1 cellular context compared by ENCODE assay signal in the genomic region with DNA sequence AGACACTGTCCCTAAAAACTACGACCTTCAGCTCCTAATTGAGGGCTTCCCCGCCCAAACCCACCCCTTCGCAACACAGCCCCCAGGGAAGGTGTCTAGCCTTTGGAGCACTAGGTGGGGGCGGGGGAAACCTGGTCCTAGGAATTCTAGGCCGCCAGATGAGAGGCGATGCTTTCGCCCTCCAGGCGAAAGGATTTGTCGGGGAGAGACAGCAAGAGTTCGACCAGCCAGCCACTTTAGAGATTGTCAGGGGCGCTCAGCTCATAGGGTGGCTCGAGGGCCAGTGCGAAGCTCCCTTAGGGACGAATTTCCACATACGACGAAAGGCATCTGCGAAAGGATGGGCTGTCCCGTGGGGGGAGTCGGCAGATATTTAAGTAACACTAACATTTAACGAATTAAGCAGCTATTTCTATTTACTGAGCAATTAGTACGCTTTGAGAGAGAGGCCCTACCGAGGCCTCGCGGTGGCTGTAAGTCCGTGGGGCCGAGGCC.
A peak's percentile ranks its signal among the peaks of the same experiment; 100 is the strongest.
TF ChIP-seq lines count a peak whose summit lies in the region.

No MANE protein-coding gene starts in this region.

TF ChIP-seq in HepG2, 621 proteins besides CTCF, POLR2A, EP300 and RAD21 (continues in another document):
- TF ChIP-seq CBFB (CRISPR knock-in tag; IDR thresholded peaks at IDR 0.05) (no peak), ZNF138 (CRISPR knock-in tag; IDR thresholded peaks at IDR 0.05; ENCODE audit: low read depth) (no peak), SRSF9 (IDR thresholded peaks at IDR 0.05; ENCODE audit: borderline replicate concordance, insufficient read depth, low read depth, low read length, poor library complexity, severe bottlenecking) (no peak), CBX2 (IDR thresholded peaks at IDR 0.05; ENCODE audit: low read depth, low read length) (no peak), CBX2 (CRISPR knock-in tag; IDR thresholded peaks at IDR 0.05; ENCODE audit: low read depth) (0 out of 2 replicates have a peak, but pooled peaks have one; percentile 32), ZNF660 (CRISPR knock-in tag; IDR thresholded peaks at IDR 0.05; ENCODE audit: borderline replicate concordance, low read depth) (no peak), ZFP1 (CRISPR knock-in tag; IDR thresholded peaks at IDR 0.05) (0 out of 2 replicates have a peak, but pooled peaks have one; percentile 26), ZNF296 (CRISPR knock-in tag; conservative IDR thresholded peaks at IDR 0.05) (0 out of 2 replicates have a peak, but pooled peaks have one; percentile 30), GABPB1 (CRISPR knock-in tag; IDR thresholded peaks at IDR 0.05) (no peak), FOXA3 (CRISPR knock-in tag; IDR thresholded peaks at IDR 0.05) (no peak), ZNF768 (CRISPR knock-in tag; IDR thresholded peaks at IDR 0.05) (no peak), KLF13 (CRISPR knock-in tag; IDR thresholded peaks at IDR 0.05) (0 out of 2 replicates have a peak, but pooled peaks have one; percentile 12), ZNF253 (CRISPR knock-in tag; IDR thresholded peaks at IDR 0.05; ENCODE audit: borderline replicate concordance) (no peak), TCF7 (IDR thresholded peaks at IDR 0.05; ENCODE audit: low read depth) (no peak), SMC3 (IDR thresholded peaks at IDR 0.05; ENCODE audit: low read length) (no peak), ZNF83 (CRISPR knock-in tag; IDR thresholded peaks at IDR 0.05; ENCODE audit: borderline replicate concordance) (no peak), FOXK1 (CRISPR knock-in tag; IDR thresholded peaks at IDR 0.05; ENCODE audit: borderline replicate concordance, low read depth) (0 out of 2 replicates have a peak, but pooled peaks have one; percentile 6), ZNF850 (CRISPR knock-in tag; conservative IDR thresholded peaks at IDR 0.05) (no peak), SMYD3 (CRISPR knock-in tag; IDR thresholded peaks at IDR 0.05) (0 out of 2 replicates have a peak, but pooled peaks have one; percentile 38), TARDBP (CRISPR knock-in tag; IDR thresholded peaks at IDR 0.05) (0 out of 2 replicates have a peak, but pooled peaks have one; percentile 39), ARID2 (CRISPR knock-in tag; IDR thresholded peaks at IDR 0.05; ENCODE audit: borderline replicate concordance) (0 out of 2 replicates have a peak, but pooled peaks have one; percentile 44), RFXANK (CRISPR knock-in tag; IDR thresholded peaks at IDR 0.05) (no peak), SRY (CRISPR knock-in tag; IDR thresholded peaks at IDR 0.05) (0 out of 2 replicates have a peak, but pooled peaks have one; percentile 1), SALL2 (CRISPR knock-in tag; IDR thresholded peaks at IDR 0.05) (no peak), DNMT3B (CRISPR knock-in tag; conservative IDR thresholded peaks at IDR 0.05) (no peak), ZNF317 (CRISPR knock-in tag; IDR thresholded peaks at IDR 0.05) (0 out of 2 replicates have a peak, but pooled peaks have one; percentile 36), NR2F2 (IDR thresholded peaks at IDR 0.05; ENCODE audit: borderline replicate concordance, low read depth) (0 out of 2 replicates have a peak, but pooled peaks have one; percentile 18), PHF21A (CRISPR knock-in tag; IDR thresholded peaks at IDR 0.05) (no peak), HNRNPUL1 (IDR thresholded peaks at IDR 0.05; ENCODE audit: low read depth, low read length) (no peak), MAFG (CRISPR knock-in tag; IDR thresholded peaks at IDR 0.05) (no peak), NFKB2 (CRISPR knock-in tag; IDR thresholded peaks at IDR 0.05; ENCODE audit: borderline replicate concordance) (no peak)
- TF ChIP-seq, protein P1, sequence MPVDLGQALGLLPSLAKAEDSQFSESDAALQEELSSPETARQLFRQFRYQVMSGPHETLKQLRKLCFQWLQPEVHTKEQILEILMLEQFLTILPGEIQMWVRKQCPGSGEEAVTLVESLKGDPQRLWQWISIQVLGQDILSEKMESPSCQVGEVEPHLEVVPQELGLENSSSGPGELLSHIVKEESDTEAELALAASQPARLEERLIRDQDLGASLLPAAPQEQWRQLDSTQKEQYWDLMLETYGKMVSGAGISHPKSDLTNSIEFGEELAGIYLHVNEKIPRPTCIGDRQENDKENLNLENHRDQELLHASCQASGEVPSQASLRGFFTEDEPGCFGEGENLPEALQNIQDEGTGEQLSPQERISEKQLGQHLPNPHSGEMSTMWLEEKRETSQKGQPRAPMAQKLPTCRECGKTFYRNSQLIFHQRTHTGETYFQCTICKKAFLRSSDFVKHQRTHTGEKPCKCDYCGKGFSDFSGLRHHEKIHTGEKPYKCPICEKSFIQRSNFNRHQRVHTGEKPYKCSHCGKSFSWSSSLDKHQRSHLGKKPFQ (CRISPR knock-in tag; IDR thresholded peaks at IDR 0.05; ENCODE audit: insufficient replicate concordance) = no peak
- TF ChIP-seq, protein P2, sequence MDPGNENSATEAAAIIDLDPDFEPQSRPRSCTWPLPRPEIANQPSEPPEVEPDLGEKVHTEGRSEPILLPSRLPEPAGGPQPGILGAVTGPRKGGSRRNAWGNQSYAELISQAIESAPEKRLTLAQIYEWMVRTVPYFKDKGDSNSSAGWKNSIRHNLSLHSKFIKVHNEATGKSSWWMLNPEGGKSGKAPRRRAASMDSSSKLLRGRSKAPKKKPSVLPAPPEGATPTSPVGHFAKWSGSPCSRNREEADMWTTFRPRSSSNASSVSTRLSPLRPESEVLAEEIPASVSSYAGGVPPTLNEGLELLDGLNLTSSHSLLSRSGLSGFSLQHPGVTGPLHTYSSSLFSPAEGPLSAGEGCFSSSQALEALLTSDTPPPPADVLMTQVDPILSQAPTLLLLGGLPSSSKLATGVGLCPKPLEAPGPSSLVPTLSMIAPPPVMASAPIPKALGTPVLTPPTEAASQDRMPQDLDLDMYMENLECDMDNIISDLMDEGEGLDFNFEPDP (CRISPR knock-in tag; conservative IDR thresholded peaks at IDR 0.05) = no peak
- TF ChIP-seq, protein P3, sequence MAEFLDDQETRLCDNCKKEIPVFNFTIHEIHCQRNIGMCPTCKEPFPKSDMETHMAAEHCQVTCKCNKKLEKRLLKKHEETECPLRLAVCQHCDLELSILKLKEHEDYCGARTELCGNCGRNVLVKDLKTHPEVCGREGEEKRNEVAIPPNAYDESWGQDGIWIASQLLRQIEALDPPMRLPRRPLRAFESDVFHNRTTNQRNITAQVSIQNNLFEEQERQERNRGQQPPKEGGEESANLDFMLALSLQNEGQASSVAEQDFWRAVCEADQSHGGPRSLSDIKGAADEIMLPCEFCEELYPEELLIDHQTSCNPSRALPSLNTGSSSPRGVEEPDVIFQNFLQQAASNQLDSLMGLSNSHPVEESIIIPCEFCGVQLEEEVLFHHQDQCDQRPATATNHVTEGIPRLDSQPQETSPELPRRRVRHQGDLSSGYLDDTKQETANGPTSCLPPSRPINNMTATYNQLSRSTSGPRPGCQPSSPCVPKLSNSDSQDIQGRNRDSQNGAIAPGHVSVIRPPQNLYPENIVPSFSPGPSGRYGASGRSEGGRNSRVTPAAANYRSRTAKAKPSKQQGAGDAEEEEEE (CRISPR knock-in tag; IDR thresholded peaks at IDR 0.05; ENCODE audit: borderline replicate concordance) = no peak
- TF ChIP-seq, protein P4, sequence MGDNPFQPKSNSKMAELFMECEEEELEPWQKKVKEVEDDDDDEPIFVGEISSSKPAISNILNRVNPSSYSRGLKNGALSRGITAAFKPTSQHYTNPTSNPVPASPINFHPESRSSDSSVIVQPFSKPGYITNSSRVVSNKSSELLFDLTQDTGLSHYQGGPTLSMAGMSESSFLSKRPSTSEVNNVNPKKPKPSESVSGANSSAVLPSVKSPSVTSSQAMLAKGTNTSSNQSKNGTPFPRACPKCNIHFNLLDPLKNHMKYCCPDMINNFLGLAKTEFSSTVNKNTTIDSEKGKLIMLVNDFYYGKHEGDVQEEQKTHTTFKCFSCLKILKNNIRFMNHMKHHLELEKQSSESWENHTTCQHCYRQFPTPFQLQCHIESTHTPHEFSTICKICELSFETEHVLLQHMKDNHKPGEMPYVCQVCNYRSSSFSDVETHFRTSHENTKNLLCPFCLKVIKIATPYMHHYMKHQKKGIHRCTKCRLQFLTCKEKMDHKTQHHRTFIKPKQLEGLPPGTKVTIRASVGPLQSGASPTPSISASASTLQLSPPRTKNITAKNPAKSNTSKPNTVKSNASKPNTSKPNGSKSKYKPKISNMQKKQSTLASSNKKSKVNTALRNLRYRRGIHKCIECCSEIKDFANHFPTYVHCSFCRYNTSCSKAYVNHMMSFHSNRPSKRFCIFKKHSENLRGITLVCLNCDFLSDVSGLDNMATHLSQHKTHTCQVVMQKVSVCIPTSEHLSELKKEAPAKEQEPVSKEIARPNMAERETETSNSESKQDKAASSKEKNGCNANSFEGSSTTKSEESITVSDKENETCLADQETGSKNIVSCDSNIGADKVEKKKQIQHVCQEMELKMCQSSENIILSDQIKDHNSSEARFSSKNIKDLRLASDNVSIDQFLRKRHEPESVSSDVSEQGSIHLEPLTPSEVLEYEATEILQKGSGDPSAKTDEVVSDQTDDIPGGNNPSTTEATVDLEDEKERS (CRISPR knock-in tag; IDR thresholded peaks at IDR 0.05) = no peak
- TF ChIP-seq, protein P5, sequence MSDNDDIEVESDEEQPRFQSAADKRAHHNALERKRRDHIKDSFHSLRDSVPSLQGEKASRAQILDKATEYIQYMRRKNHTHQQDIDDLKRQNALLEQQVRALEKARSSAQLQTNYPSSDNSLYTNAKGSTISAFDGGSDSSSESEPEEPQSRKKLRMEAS (IDR thresholded peaks at IDR 0.05) = no peak
- TF ChIP-seq, protein P6, sequence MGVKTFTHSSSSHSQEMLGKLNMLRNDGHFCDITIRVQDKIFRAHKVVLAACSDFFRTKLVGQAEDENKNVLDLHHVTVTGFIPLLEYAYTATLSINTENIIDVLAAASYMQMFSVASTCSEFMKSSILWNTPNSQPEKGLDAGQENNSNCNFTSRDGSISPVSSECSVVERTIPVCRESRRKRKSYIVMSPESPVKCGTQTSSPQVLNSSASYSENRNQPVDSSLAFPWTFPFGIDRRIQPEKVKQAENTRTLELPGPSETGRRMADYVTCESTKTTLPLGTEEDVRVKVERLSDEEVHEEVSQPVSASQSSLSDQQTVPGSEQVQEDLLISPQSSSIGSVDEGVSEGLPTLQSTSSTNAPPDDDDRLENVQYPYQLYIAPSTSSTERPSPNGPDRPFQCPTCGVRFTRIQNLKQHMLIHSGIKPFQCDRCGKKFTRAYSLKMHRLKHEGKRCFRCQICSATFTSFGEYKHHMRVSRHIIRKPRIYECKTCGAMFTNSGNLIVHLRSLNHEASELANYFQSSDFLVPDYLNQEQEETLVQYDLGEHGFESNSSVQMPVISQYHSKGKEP (CRISPR knock-in tag; IDR thresholded peaks at IDR 0.05) = no peak
- TF ChIP-seq, protein P7, sequence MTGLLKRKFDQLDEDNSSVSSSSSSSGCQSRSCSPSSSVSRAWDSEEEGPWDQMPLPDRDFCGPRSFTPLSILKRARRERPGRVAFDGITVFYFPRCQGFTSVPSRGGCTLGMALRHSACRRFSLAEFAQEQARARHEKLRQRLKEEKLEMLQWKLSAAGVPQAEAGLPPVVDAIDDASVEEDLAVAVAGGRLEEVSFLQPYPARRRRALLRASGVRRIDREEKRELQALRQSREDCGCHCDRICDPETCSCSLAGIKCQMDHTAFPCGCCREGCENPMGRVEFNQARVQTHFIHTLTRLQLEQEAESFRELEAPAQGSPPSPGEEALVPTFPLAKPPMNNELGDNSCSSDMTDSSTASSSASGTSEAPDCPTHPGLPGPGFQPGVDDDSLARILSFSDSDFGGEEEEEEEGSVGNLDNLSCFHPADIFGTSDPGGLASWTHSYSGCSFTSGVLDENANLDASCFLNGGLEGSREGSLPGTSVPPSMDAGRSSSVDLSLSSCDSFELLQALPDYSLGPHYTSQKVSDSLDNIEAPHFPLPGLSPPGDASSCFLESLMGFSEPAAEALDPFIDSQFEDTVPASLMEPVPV (CRISPR knock-in tag; IDR thresholded peaks at IDR 0.05) = 0 out of 2 replicates have a peak, but pooled peaks have one; percentile 34
- TF ChIP-seq, protein P8, sequence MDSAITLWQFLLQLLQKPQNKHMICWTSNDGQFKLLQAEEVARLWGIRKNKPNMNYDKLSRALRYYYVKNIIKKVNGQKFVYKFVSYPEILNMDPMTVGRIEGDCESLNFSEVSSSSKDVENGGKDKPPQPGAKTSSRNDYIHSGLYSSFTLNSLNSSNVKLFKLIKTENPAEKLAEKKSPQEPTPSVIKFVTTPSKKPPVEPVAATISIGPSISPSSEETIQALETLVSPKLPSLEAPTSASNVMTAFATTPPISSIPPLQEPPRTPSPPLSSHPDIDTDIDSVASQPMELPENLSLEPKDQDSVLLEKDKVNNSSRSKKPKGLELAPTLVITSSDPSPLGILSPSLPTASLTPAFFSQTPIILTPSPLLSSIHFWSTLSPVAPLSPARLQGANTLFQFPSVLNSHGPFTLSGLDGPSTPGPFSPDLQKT (CRISPR knock-in tag; IDR thresholded peaks at IDR 0.05; ENCODE audit: borderline replicate concordance) = no peak
- TF ChIP-seq, protein P9, sequence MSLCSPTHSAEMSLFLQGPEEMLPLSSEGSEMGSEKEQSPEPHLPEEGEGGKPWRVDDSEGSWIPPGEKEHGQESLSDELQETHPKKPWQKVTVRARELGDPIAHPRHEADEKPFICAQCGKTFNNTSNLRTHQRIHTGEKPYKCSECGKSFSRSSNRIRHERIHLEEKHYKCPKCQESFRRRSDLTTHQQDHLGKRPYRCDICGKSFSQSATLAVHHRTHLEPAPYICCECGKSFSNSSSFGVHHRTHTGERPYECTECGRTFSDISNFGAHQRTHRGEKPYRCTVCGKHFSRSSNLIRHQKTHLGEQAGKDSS (CRISPR knock-in tag; IDR thresholded peaks at IDR 0.05; ENCODE audit: borderline replicate concordance, low read depth) = no peak
- TF ChIP-seq, protein P10, sequence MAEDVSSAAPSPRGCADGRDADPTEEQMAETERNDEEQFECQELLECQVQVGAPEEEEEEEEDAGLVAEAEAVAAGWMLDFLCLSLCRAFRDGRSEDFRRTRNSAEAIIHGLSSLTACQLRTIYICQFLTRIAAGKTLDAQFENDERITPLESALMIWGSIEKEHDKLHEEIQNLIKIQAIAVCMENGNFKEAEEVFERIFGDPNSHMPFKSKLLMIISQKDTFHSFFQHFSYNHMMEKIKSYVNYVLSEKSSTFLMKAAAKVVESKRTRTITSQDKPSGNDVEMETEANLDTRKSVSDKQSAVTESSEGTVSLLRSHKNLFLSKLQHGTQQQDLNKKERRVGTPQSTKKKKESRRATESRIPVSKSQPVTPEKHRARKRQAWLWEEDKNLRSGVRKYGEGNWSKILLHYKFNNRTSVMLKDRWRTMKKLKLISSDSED (CRISPR knock-in tag; IDR thresholded peaks at IDR 0.05) = no peak
- TF ChIP-seq, protein P11, sequence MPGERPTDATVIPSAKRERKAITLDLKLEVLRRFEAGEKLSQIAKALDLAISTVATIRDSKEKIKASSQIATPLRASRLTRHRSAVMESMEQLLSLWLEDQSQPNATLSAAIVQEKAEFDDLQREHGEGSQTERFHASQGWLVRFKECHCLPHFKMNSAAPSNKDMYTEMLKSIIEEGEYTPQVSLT (CRISPR knock-in tag; IDR thresholded peaks at IDR 0.05; ENCODE audit: borderline replicate concordance, low read depth) = 0 out of 2 replicates have a peak, but pooled peaks have one; percentile 12
- TF ChIP-seq, protein P12, sequence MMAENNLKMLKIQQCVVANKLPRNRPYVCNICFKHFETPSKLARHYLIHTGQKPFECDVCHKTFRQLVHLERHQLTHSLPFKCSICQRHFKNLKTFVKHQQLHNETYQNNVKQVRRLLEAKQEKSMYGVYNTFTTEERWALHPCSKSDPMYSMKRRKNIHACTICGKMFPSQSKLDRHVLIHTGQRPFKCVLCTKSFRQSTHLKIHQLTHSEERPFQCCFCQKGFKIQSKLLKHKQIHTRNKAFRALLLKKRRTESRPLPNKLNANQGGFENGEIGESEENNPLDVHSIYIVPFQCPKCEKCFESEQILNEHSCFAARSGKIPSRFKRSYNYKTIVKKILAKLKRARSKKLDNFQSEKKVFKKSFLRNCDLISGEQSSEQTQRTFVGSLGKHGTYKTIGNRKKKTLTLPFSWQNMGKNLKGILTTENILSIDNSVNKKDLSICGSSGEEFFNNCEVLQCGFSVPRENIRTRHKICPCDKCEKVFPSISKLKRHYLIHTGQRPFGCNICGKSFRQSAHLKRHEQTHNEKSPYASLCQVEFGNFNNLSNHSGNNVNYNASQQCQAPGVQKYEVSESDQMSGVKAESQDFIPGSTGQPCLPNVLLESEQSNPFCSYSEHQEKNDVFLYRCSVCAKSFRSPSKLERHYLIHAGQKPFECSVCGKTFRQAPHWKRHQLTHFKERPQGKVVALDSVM (CRISPR knock-in tag; IDR thresholded peaks at IDR 0.05) = no peak
